In the genomic region with DNA sequence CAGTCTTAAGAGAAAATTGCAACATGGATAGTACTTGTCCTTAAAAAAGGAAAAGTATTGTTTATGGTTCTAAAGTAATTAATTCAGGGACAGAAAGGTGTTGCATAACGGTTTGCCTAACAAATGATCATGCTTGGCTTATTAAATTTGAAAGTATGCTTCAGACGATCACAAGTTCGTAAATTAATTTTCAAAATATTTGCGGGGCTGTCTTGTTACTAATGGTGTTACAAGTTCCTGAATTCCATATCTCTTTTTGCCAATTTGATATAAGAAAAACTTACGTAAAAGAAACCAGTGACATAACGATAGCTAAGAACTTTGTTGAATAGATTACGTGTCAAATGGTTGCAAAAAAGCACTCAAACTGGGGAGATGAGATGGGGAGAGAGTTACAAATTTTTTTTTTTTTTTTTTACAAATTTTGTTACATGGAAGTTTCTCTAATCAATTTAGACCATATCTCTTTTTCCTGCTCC, we compare ENCODE assay signal across 9 cellular contexts. TPM values are rescaled to one million over a fixed set of nuclear protein-coding genes. Genes with fewer than 3 reads are reported as not detected.
A peak's percentile ranks its signal among the peaks of the same experiment; 100 is the strongest.
DNase-seq lines count a peak whose midpoint lies in the region; ATAC-seq, FAIRE-seq and TF ChIP-seq lines count a peak whose summit lies in the region.
"Had no signal": no experiment of that assay in that cellular context is flagged by ENCODE, and none has a peak within 500 bp of the region (broad histone marks: within the 10 kb centered on the region; RNA-seq: fewer than 3 reads in every experiment).

No MANE protein-coding gene starts in this region.

- H3K79me2 ChIP-seq in K562 (ENCODE audit: control insufficient read depth, insufficient read depth, low read length) = peaks cover 64% of the 10 kb centered on the region

- H3K9ac ChIP-seq in K562 (ENCODE audit: insufficient read depth in 1 of 2, low read depth in 2 of 2, low read length in 2 of 2) = peak overlapping the region; percentile 13 to 78; a peak in 3 of 4 replicates

- peak overlapping the region; percentile 94 for H3K4me2 ChIP-seq in K562 (ENCODE audit: insufficient read depth, low read length)

- H3K27me3 ChIP-seq in left ventricle myocardium inferior (ENCODE audit: low read depth) = no peaks in the 10 kb centered on the region
- no peaks in the 10 kb centered on the region for H3K27me3 ChIP-seq in right atrium auricular region
- H3K27me3 ChIP-seq in K562 (ENCODE audit: control insufficient read depth in 2 of 2, insufficient read depth in 2 of 2, low read length in 2 of 2) = no peaks in the 10 kb centered on the region

- no peaks in the 10 kb centered on the region for H3K9me3 ChIP-seq in left ventricle myocardium inferior (replicated peaks)
- no peaks in the 10 kb centered on the region for H3K9me3 ChIP-seq in right atrium auricular region
- H3K9me3 ChIP-seq in K562 (replicated peaks; ENCODE audit: control insufficient read depth, insufficient read depth, low read depth, low read length) = no peaks in the 10 kb centered on the region
- no peaks in the 10 kb centered on the region for H3K9me3 ChIP-seq in mesodermal cell (ENCODE audit: control insufficient read depth, low read length)

- POLR2A ChIA-PET in K562 (lab: Yijun Ruan, JAX) = interaction anchor here (1.1 to 2.5 kb wide), 7 partner anchors 8 to 292 kb away, joined by 4 to 10 read pairs (median 6); a partner anchor contains a TSS

- H3K4me1 ChIP-seq in left ventricle myocardium inferior = peaks cover 42% of the 10 kb centered on the region
- peaks cover 0 to 27% of the 10 kb centered on the region in 2 donors for H3K4me1 ChIP-seq in right atrium auricular region
- H3K4me1 ChIP-seq in K562 (replicated peaks in 1 of 2; ENCODE audit: control insufficient read depth in 2 of 2, insufficient read depth in 2 of 2, low read length in 2 of 2) = peaks cover 15 to 23% of the 10 kb centered on the region in 2 experiments
- peaks cover 3% of the 10 kb centered on the region for H3K4me1 ChIP-seq in mesodermal cell (ENCODE audit: control insufficient read depth, insufficient read depth, low read length, poor library complexity, severe bottlenecking)

- no peak overlapping the region for H2AFZ ChIP-seq in K562 (ENCODE audit: low read depth, low read length)

- BruUV-seq in K562 (replicated peaks; lab: Mats Ljungman, UMichigan) = TSS peak; percentile 40

- no peak for TF ChIP-seq RAD21 in K562 (CRISPR knock-in tag; conservative IDR thresholded peaks at IDR 0.05 in 1 of 2, IDR thresholded peaks at IDR 0.05 in 1 of 2)

- TF ChIP-seq POLR2A in K562 (conservative IDR thresholded peaks at IDR 0.05) = no peak

- TF ChIP-seq EP300 in K562 (IDR thresholded peaks at IDR 0.05; ENCODE audit: low read length) = no peak

- no peaks in the 10 kb centered on the region for H3K9me1 ChIP-seq in K562 (ENCODE audit: control insufficient read depth, insufficient read depth, low read length)

- 1% methylated on average over 7 of the region's 7 CpGs for WGBS in K562 (ENCODE audit: insufficient coverage, low coverage, missing lambda C conversion rate)
- WGBS in mesodermal cell (ENCODE audit: insufficient coverage in 2 of 2), 2 experiments = 36 to 70% methylated on average over 2 to 4 of the region's 7 CpGs

- TF ChIP-seq CTCF in left ventricle myocardium inferior (IDR thresholded peaks at IDR 0.05; ENCODE audit: borderline replicate concordance) (no peak), right atrium auricular region (IDR thresholded peaks at IDR 0.05) (no peak), K562 (IDR thresholded peaks at IDR 0.05 in 2 of 3, conservative IDR thresholded peaks at IDR 0.05 in 1 of 3; ENCODE audit: insufficient read depth in 2 of 3, low read depth in 1 of 3, low read length in 3 of 3) (no peak)

- H3K27ac ChIP-seq in left ventricle myocardium inferior (replicated peaks) (no peak overlapping the region), right atrium auricular region (peak overlapping the region in 1 of 2 donors; percentile 99), K562 (ENCODE audit: extremely low read depth, low read depth, low read length) (peak overlapping the region; percentile 93; the same call in 2 of the 3 replicates), mesodermal cell (ENCODE audit: low read depth, low read length, severe bottlenecking) (no peak overlapping the region)

- no peak for FAIRE-seq in K562 (lab: Jason Lieb, UNC)

- no peak for ATAC-seq in K562
- ATAC-seq in GM21723 (IDR thresholded peaks at IDR 0.05; ENCODE audit: unreplicated experiment) = no peak
- ATAC-seq in HG03378 (IDR thresholded peaks at IDR 0.05; ENCODE audit: unreplicated experiment) = no peak
- ATAC-seq in HG02763 (IDR thresholded peaks at IDR 0.05; ENCODE audit: unreplicated experiment) = no peak

- no peak for DNase-seq in left ventricle myocardium inferior
- DNase-seq in right atrium auricular region (ENCODE audit: low spot score) = no peak
- DNase-seq in K562 (ENCODE audit: extremely low read depth in 1 of 4, low spot score in 3 of 4) = no peak
- DNase-seq in amniotic stem cell (lab: John Stamatoyannopoulos, UW) = no peak
- DNase-seq: activated CD8-positive, alpha-beta memory T cell treated with anti-CD3 and anti-CD28 coated beads, Interleukin-2, amount 50 U/mL, for 48 hours had no signal

- intact Hi-C loops in left ventricle myocardium inferior (cut with micrococcal nuclease) (no loop called here), K562 (cut with micrococcal nuclease) (loop anchor here (5.0 kb wide), 2 partner anchors 70 to 155 kb away; a partner anchor contains a TSS)

- CTCF ChIA-PET in K562 (lab: Yijun Ruan, JAX; ENCODE audit: low intra/inter-chr PET ratio) = interaction anchor here (1.1 kb wide), 1 partner anchor 71 kb away, joined by 3 read pairs; no protein-coding TSS in a partner anchor

- H3K4me3 ChIP-seq in left ventricle myocardium inferior (peak overlapping the region; percentile 95), right atrium auricular region (peak overlapping the region in 1 of 2 donors; percentile 81), K562 (peak overlapping the region; percentile 86), mesodermal cell (ENCODE audit: extremely low read depth, insufficient read depth, low read length, poor library complexity, severe bottlenecking) (peak overlapping the region; percentile 92)

- in situ Hi-C loops in K562 (cut with MboI) = no loop called here

- H3K36me3 ChIP-seq in left ventricle myocardium inferior = no peaks in the 10 kb centered on the region
- H3K36me3 ChIP-seq in right atrium auricular region = no peaks in the 10 kb centered on the region
- H3K36me3 ChIP-seq in K562 (ENCODE audit: control insufficient read depth, insufficient read depth, low read length) = peaks cover 9% of the 10 kb centered on the region; the same call in 1 of the 3 replicates
- no peaks in the 10 kb centered on the region for H3K36me3 ChIP-seq in mesodermal cell (ENCODE audit: control insufficient read depth, insufficient read depth, low read length)

- H4K20me1 ChIP-seq in K562 (replicated peaks; ENCODE audit: control insufficient read depth, insufficient read depth, low read length) = no peaks in the 10 kb centered on the region

TF ChIP-seq in K562, 482 proteins besides CTCF, POLR2A, EP300 and RAD21 (continues in another document):
- TF ChIP-seq TOE1 (IDR thresholded peaks at IDR 0.05; ENCODE audit: borderline replicate concordance) = no peak
- no peak for TF ChIP-seq TOE1 (CRISPR knock-in tag; IDR thresholded peaks at IDR 0.05; ENCODE audit: borderline replicate concordance, low read depth)

RNA-seq across cellular contexts. Expression of a gene that starts 1.3 kb away (rescaled TPM):
- total RNA-seq in left ventricle myocardium inferior = 12.1 TPM
- 10 to 100 TPM; 10.1 to 10.6 TPM for total RNA-seq in right atrium auricular region
- 154 and 202 TPM in 2 replicates for total RNA-seq in K562 (2011; cell fraction: chromatin; rRNA removed; ENCODE audit: low replicate concordance)
- 54.0 and 60.4 TPM in 2 replicates for total RNA-seq in K562 (2011; cell fraction: nucleolus; rRNA removed)
- 64.7 and 73.4 TPM in 2 replicates for total RNA-seq in K562 (2011; cell fraction: nucleoplasm; rRNA removed)
- 19.2 and 21.8 TPM in 2 replicates for total RNA-seq in K562 (2014; rRNA removed)
- total RNA-seq in K562 (2014; rRNA removed; fragmentation: Illumina TruSeq; extraction: Trizol) = 31.2 and 36.0 TPM in 2 replicates
- total RNA-seq in K562 (2015; rRNA removed; fragmentation: Illumina TruSeq; extraction: Trizol) = 22.7 and 24.6 TPM in 2 replicates
- total RNA-seq in K562 (2021) = 26.3 and 31.1 TPM in 2 replicates
- 41.5 and 47.3 TPM in 2 replicates for polyA plus RNA-seq in K562 (2011; rRNA removed)
- 16.6 and 25.4 TPM in 2 replicates for polyA plus RNA-seq in K562 (2011; cell fraction: cytosol; rRNA removed)
- polyA plus RNA-seq in K562 (2011; cell fraction: nucleus; rRNA removed) = 59.9 and 63.6 TPM in 2 replicates
- polyA plus RNA-seq in K562 (2012) = 14.7 and 15.5 TPM in 2 replicates
- 25.7 and 28.4 TPM in 2 replicates for polyA plus RNA-seq in K562 (2014; fragmentation: Illumina TruSeq; extraction: Trizol)
- polyA plus RNA-seq in K562 (2014; fragmentation: Nextera tagmentation; extraction: Ambion mirVana) = 1 to 10 TPM; 4.5 to 4.6 TPM
- polyA plus RNA-seq in K562 (2014; rRNA removed) = 17.3 and 20.3 TPM in 2 replicates
- 106 and 124 TPM in 2 replicates for polyA minus RNA-seq in K562 (2011; rRNA and poly(A)+ RNA removed)
- polyA minus RNA-seq in K562 (2011; cell fraction: cytosol; rRNA and poly(A)+ RNA removed) = 34.4 and 36.0 TPM in 2 replicates
- 35.7 and 79.5 TPM in 2 replicates for polyA minus RNA-seq in K562 (2011; cell fraction: nucleus; rRNA and poly(A)+ RNA removed)
- 14.2 TPM for polyA plus RNA-seq in mesodermal cell (2013, experiment 1 of 2)
- 8.5 TPM for polyA plus RNA-seq in mesodermal cell (2013, experiment 2 of 2)

RNA-seq across cellular contexts. Expression of a gene that starts 49.2 kb away (rescaled TPM):
- total RNA-seq in left ventricle myocardium inferior (18.8 TPM), right atrium auricular region (10 to 100 TPM; 20.3 to 22.1 TPM), K562 (2014; rRNA removed) (26.0 and 30.2 TPM in 2 replicates), K562 (2014; rRNA removed; fragmentation: Illumina TruSeq; extraction: Trizol) (27.4 and 29.5 TPM in 2 replicates), K562 (2015; rRNA removed; fragmentation: Illumina TruSeq; extraction: Trizol) (26.1 and 26.5 TPM in 2 replicates), K562 (2021) (59.4 and 64.2 TPM in 2 replicates)
- 74.1 and 88.4 TPM in 2 replicates for total RNA-seq in K562 (2011; cell fraction: chromatin; rRNA removed; ENCODE audit: low replicate concordance)
- 28.0 and 34.0 TPM in 2 replicates for total RNA-seq in K562 (2011; cell fraction: nucleolus; rRNA removed)
- total RNA-seq in K562 (2011; cell fraction: nucleoplasm; rRNA removed) = 60.8 and 97.1 TPM in 2 replicates
- polyA plus RNA-seq in K562 (2011; rRNA removed) (21.2 and 25.7 TPM in 2 replicates), K562 (2014; fragmentation: Illumina TruSeq; extraction: Trizol) (25.7 and 27.1 TPM in 2 replicates), K562 (2014; fragmentation: Nextera tagmentation; extraction: Ambion mirVana) (10 to 100 TPM in 1 of 2 experiments, 1 to 10 TPM in 1; 7.3 to 13.3 TPM), K562 (2014; rRNA removed) (20.8 and 21.2 TPM in 2 replicates)
- polyA plus RNA-seq in K562 (2011; cell fraction: cytosol; rRNA removed) = 23.0 and 25.9 TPM in 2 replicates
- 51.2 and 62.9 TPM in 2 replicates for polyA plus RNA-seq in K562 (2011; cell fraction: nucleus; rRNA removed)
- 12.8 and 19.1 TPM in 2 replicates for polyA plus RNA-seq in K562 (2012)
- 54.8 and 61.7 TPM in 2 replicates for polyA minus RNA-seq in K562 (2011; rRNA and poly(A)+ RNA removed)
- polyA minus RNA-seq in K562 (2011; cell fraction: cytosol; rRNA and poly(A)+ RNA removed) = 44.2 and 50.2 TPM in 2 replicates
- polyA minus RNA-seq in K562 (2011; cell fraction: nucleus; rRNA and poly(A)+ RNA removed) = 21.4 and 34.9 TPM in 2 replicates
- polyA plus RNA-seq in mesodermal cell (2013, experiment 1 of 2) = 17.4 TPM
- polyA plus RNA-seq in mesodermal cell (2013, experiment 2 of 2) = 15.5 TPM
